In the genomic region with DNA sequence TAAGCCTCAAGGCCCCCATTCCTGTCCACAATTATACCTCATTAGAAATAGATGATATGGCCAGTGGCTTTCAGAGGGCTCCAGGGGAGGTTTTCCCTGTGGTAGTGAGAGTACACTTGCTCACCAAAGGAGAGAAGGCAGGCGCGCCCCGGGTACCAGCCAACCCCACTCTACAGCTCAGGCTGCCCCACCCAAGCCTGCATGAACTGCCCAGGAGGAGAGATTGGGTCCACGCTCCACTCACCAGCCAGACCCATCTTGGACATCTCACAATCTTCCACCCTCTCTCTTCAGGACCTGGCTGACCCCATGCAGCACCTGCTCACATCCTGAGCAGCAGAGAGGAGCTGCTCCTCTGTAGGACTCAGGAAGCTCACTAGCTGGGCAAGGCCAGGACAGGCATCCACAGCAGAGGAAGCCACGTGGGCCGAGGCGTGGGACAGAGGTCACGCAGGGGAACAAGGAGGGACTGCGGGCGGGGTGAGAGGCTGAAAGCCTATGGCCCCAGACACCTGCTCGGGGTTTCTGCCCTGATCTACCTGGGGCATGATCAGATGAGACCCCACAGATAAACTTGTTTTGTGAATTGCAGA, we compare ENCODE assay signal across 23 cellular contexts. TPM values are rescaled to one million over a fixed set of nuclear protein-coding genes. Genes with fewer than 3 reads are reported as not detected.
"Had no signal": no experiment of that assay in that cellular context is flagged by ENCODE, and none has a peak within 500 bp of the region (broad histone marks: within the 10 kb centered on the region; RNA-seq: fewer than 3 reads in every experiment).

No MANE protein-coding gene starts in this region.

- ATAC-seq: effector memory CD8-positive, alpha-beta T cell; left ventricle myocardium superior; naive thymus-derived CD8-positive, alpha-beta T cell; pancreas; right lobe of liver; stimulated activated memory B cell treated with anti-CD40 and anti-IgM and Interleukin-4, amounts not matched to agents 10 μg/mL and 1 μg/mL and 100 μg/mL, for 72 hours had no signal

- H3K36me3 ChIP-seq: esophagus squamous epithelium, neutrophil, pancreas, right lobe of liver, suprapubic skin, transverse colon, vagina had no signal

- H3K4me3 Mint-ChIP-seq: effector memory CD8-positive, alpha-beta T cell; immature natural killer cell; memory B cell; stimulated activated memory B cell treated with anti-CD40 and anti-IgM and Interleukin-4, amounts not matched to agents 10 μg/mL and 1 μg/mL and 100 μg/mL, for 72 hours; stimulated activated naive CD8-positive, alpha-beta T cell treated with anti-CD3 and anti-CD28 coated beads, Interleukin-15, Interleukin-2, amounts not matched to agents 100 ng/mL and 50 ng/mL, for 24 hours had no signal

- DNase-seq: cerebellar nuclear complex; cortex of kidney; effector memory CD8-positive, alpha-beta T cell; erythroblast; esophagus squamous epithelium; hypothalamus; immature natural killer cell; islet precursor cell; left ventricle myocardium superior; naive thymus-derived CD8-positive, alpha-beta T cell; pancreas; right lobe of liver; stimulated activated CD4-positive, alpha-beta T cell treated with anti-CD3 and anti-CD28 coated beads, Interleukin-2, amount 100 ng/mL, for 24 hours; stimulated activated CD4-positive, alpha-beta T cell treated with anti-CD3 and anti-CD28 coated beads, Interleukin-4, amount 100 ng/mL, for 24 hours; transverse colon had no signal

- H3K4me1 Mint-ChIP-seq: immature natural killer cell; stimulated activated memory B cell treated with anti-CD40 and anti-IgM and Interleukin-4, amounts not matched to agents 10 μg/mL and 1 μg/mL and 100 μg/mL, for 72 hours had no signal

- H3K9me3 Mint-ChIP-seq: effector memory CD8-positive, alpha-beta T cell; immature natural killer cell; memory B cell; naive thymus-derived CD8-positive, alpha-beta T cell; stimulated activated memory B cell treated with anti-CD40 and anti-IgM and Interleukin-4, amounts not matched to agents 10 μg/mL and 1 μg/mL and 100 μg/mL, for 72 hours; stimulated activated naive CD8-positive, alpha-beta T cell treated with anti-CD3 and anti-CD28 coated beads, Interleukin-15, Interleukin-2, amounts not matched to agents 100 ng/mL and 50 ng/mL, for 24 hours had no signal

- H3K27me3 ChIP-seq: pancreas, right lobe of liver, vagina had no signal

- H3K4me3 ChIP-seq: esophagus squamous epithelium, lung, pancreas, right lobe of liver, smooth muscle cell, suprapubic skin, transverse colon, vagina had no signal

- H3K4me1 ChIP-seq: pancreas, right lobe of liver had no signal

- H3K27ac ChIP-seq: esophagus squamous epithelium, neutrophil, pancreas, right lobe of liver, suprapubic skin, transverse colon, vagina had no signal

- H3K27ac Mint-ChIP-seq: effector memory CD8-positive, alpha-beta T cell; immature natural killer cell; memory B cell; stimulated activated memory B cell treated with anti-CD40 and anti-IgM and Interleukin-4, amounts not matched to agents 10 μg/mL and 1 μg/mL and 100 μg/mL, for 72 hours; stimulated activated naive CD8-positive, alpha-beta T cell treated with anti-CD3 and anti-CD28 coated beads, Interleukin-15, Interleukin-2, amounts not matched to agents 100 ng/mL and 50 ng/mL, for 24 hours had no signal

- H3K36me3 Mint-ChIP-seq: immature natural killer cell; memory B cell; naive thymus-derived CD8-positive, alpha-beta T cell; stimulated activated memory B cell treated with anti-CD40 and anti-IgM and Interleukin-4, amounts not matched to agents 10 μg/mL and 1 μg/mL and 100 μg/mL, for 72 hours had no signal

- H3K4me2 ChIP-seq: smooth muscle cell had no signal

- H3K9me3 ChIP-seq: esophagus squamous epithelium, neutrophil, pancreas, right lobe of liver, suprapubic skin, transverse colon, vagina had no signal

RNA-seq across cellular contexts. Expression of a gene that starts 53.9 kb away (rescaled TPM):
- total RNA-seq: naive thymus-derived CD8-positive, alpha-beta T cell had no signal
- polyA plus RNA-seq: immature natural killer cell; naive thymus-derived CD8-positive, alpha-beta T cell had no signal
